ENCODE assay signal across 1 cellular context in genomic region chr2:19989681-19990415, GRCh38.
TF ChIP-seq lines count a peak whose summit lies in the region.

WDR35 (minus strand) TSS chr2:19990105; CDS start chr2:19990015, 90 bp downstream.

TF ChIP-seq in HEK293, 187 proteins besides CTCF, POLR2A, EP300 and RAD21 (continued from another document):
- TF ChIP-seq HIC1 (tag by site-specific recombination; IDR thresholded peaks at IDR 0.05) = peak; percentile 95
- no peak for TF ChIP-seq ZNF112 (tag by site-specific recombination; IDR thresholded peaks at IDR 0.05)
- TF ChIP-seq ZNF354C (tag by site-specific recombination; IDR thresholded peaks at IDR 0.05; ENCODE audit: borderline replicate concordance, low read depth) = no peak
- no peak for TF ChIP-seq ZNF654 (tag by site-specific recombination; IDR thresholded peaks at IDR 0.05; ENCODE audit: low read depth)
- no peak for TF ChIP-seq ZNF488 (tag by site-specific recombination; IDR thresholded peaks at IDR 0.05)
- no peak for TF ChIP-seq GLIS2 (tag by site-specific recombination; IDR thresholded peaks at IDR 0.05)
- no peak for TF ChIP-seq ZSCAN18 (tag by site-specific recombination; IDR thresholded peaks at IDR 0.05)
- no peak for TF ChIP-seq ZNF704 (tag by site-specific recombination; IDR thresholded peaks at IDR 0.05)
- peak; percentile 57 for TF ChIP-seq ZNF335 (tag by site-specific recombination; conservative IDR thresholded peaks at IDR 0.05)
- peak; percentile 53; the same call in 1 of the 2 replicates for TF ChIP-seq KLF1 (tag by site-specific recombination; IDR thresholded peaks at IDR 0.05)
- TF ChIP-seq MZF1 (tag by site-specific recombination; IDR thresholded peaks at IDR 0.05; ENCODE audit: borderline replicate concordance) = no peak
- TF ChIP-seq ZNF521 (tag by site-specific recombination; IDR thresholded peaks at IDR 0.05) = no peak
- TF ChIP-seq EGR2 (tag by site-specific recombination; IDR thresholded peaks at IDR 0.05; ENCODE audit: low read depth) = peak; percentile 36
- TF ChIP-seq, protein P1, sequence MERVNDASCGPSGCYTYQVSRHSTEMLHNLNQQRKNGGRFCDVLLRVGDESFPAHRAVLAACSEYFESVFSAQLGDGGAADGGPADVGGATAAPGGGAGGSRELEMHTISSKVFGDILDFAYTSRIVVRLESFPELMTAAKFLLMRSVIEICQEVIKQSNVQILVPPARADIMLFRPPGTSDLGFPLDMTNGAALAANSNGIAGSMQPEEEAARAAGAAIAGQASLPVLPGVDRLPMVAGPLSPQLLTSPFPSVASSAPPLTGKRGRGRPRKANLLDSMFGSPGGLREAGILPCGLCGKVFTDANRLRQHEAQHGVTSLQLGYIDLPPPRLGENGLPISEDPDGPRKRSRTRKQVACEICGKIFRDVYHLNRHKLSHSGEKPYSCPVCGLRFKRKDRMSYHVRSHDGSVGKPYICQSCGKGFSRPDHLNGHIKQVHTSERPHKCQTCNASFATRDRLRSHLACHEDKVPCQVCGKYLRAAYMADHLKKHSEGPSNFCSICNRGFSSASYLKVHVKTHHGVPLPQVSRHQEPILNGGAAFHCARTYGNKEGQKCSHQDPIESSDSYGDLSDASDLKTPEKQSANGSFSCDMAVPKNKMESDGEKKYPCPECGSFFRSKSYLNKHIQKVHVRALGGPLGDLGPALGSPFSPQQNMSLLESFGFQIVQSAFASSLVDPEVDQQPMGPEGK (tag by site-specific recombination; IDR thresholded peaks at IDR 0.05) = no peak
- TF ChIP-seq ZNF560 (tag by site-specific recombination; IDR thresholded peaks at IDR 0.05; ENCODE audit: borderline replicate concordance) = no peak
- TF ChIP-seq SCRT2 (tag by site-specific recombination; IDR thresholded peaks at IDR 0.05) = peak; percentile 99
- peak; percentile 41; the same call in 1 of the 2 replicates for TF ChIP-seq ZNF501 (tag by site-specific recombination; IDR thresholded peaks at IDR 0.05)
- TF ChIP-seq ZNF600 (tag by site-specific recombination; IDR thresholded peaks at IDR 0.05) = 0 out of 2 replicates have a peak, but pooled peaks have one; percentile 47
- no peak for TF ChIP-seq ZNF223 (tag by site-specific recombination; IDR thresholded peaks at IDR 0.05)
- TF ChIP-seq YY1 (tag by site-specific recombination; IDR thresholded peaks at IDR 0.05) = peak; percentile 25; the same call in 1 of the 2 replicates
- TF ChIP-seq KLF8 (tag by site-specific recombination; IDR thresholded peaks at IDR 0.05) = no peak
- TF ChIP-seq ZNF24 (tag by site-specific recombination; IDR thresholded peaks at IDR 0.05) = no peak
- TF ChIP-seq ZNF473 (tag by site-specific recombination; IDR thresholded peaks at IDR 0.05) = no peak
- TF ChIP-seq ZNF132 (tag by site-specific recombination; IDR thresholded peaks at IDR 0.05; ENCODE audit: borderline replicate concordance) = no peak
- peak; percentile 23; the same call in 1 of the 2 replicates for TF ChIP-seq ZFP37 (tag by site-specific recombination; IDR thresholded peaks at IDR 0.05)
- no peak for TF ChIP-seq ZNF426 (tag by site-specific recombination; IDR thresholded peaks at IDR 0.05)
- TF ChIP-seq, protein P2, sequence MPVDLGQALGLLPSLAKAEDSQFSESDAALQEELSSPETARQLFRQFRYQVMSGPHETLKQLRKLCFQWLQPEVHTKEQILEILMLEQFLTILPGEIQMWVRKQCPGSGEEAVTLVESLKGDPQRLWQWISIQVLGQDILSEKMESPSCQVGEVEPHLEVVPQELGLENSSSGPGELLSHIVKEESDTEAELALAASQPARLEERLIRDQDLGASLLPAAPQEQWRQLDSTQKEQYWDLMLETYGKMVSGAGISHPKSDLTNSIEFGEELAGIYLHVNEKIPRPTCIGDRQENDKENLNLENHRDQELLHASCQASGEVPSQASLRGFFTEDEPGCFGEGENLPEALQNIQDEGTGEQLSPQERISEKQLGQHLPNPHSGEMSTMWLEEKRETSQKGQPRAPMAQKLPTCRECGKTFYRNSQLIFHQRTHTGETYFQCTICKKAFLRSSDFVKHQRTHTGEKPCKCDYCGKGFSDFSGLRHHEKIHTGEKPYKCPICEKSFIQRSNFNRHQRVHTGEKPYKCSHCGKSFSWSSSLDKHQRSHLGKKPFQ (tag by site-specific recombination; IDR thresholded peaks at IDR 0.05) = no peak
- TF ChIP-seq ZNF302 (tag by site-specific recombination; IDR thresholded peaks at IDR 0.05; ENCODE audit: low read depth) = no peak
- TF ChIP-seq MYNN (tag by site-specific recombination; IDR thresholded peaks at IDR 0.05; ENCODE audit: borderline replicate concordance) = peak; percentile 63; the same call in 1 of the 2 replicates
- TF ChIP-seq ZNF202 (tag by site-specific recombination; IDR thresholded peaks at IDR 0.05; ENCODE audit: borderline replicate concordance) = no peak
- 0 out of 2 replicates have a peak, but pooled peaks have one; percentile 27 for TF ChIP-seq ZNF629 (tag by site-specific recombination; IDR thresholded peaks at IDR 0.05)
- no peak for TF ChIP-seq ZBTB48 (tag by site-specific recombination; IDR thresholded peaks at IDR 0.05)
- TF ChIP-seq ZNF157 (tag by site-specific recombination; IDR thresholded peaks at IDR 0.05) = no peak
